In the genomic region with DNA sequence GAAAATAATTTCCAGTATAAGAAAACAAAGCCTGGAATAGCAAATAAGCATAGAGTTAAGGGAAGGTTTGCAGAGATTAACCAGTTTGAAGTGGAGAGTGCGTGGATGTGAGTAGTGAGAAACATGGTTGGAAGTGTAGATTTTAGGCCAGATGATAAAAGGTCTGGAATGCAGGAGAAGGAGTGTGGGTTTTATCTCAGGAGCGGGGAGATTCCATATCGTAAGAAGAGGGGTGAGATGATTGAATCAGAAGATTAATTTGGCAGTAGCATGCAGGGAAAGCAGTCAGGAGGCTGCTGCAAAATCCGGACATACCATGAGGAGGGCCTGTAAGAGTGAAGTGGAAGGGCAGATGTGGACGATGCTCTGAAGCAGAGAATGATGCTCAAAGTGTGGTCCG, we compare ENCODE assay signal across 18 cellular contexts.
"Had no signal": no experiment of that assay in that cellular context is flagged by ENCODE, and none has a peak within 500 bp of the region (broad histone marks: within the 10 kb centered on the region; RNA-seq: fewer than 3 reads in every experiment).

No MANE protein-coding gene starts in this region.

- H3K36me3 ChIP-seq: colonic mucosa, esophagus squamous epithelium, left ventricle myocardium inferior, lower lobe of right lung, neural progenitor cell, ovary, right atrium auricular region, sigmoid colon, tibial artery had no signal

- H3K9me3 ChIP-seq: colonic mucosa, esophagus squamous epithelium, left ventricle myocardium inferior, lower lobe of right lung, ovary, right atrium auricular region, sigmoid colon, tibial artery had no signal

- H3K4me1 ChIP-seq: colonic mucosa, neural progenitor cell, right atrium auricular region, sigmoid colon, tibial artery had no signal

- H3K27me3 ChIP-seq: colonic mucosa, esophagus squamous epithelium, foreskin keratinocyte, ovary, right atrium auricular region, sigmoid colon, tibial artery had no signal

- FAIRE-seq: keratinocyte had no signal

- DNase-seq: colonic mucosa; esophagus squamous epithelium; foreskin keratinocyte; immature natural killer cell; left ventricle myocardium inferior; lower lobe of right lung; midbrain; nucleus accumbens; ovary; sigmoid colon; stimulated activated CD4-positive, alpha-beta T cell treated with anti-CD3 and anti-CD28 coated beads, Interleukin-12 subunit alpha, Interleukin-12 subunit beta, amount 100 ng/mL, for 4 hours; stimulated activated naive CD8-positive, alpha-beta T cell treated with anti-CD3 and anti-CD28 coated beads, Interleukin-15, Interleukin-2, amounts not matched to agents 100 U/mL and 50 U/mL, for 24 hours; tibial artery had no signal

- H3K4me3 ChIP-seq: colonic mucosa, esophagus squamous epithelium, left ventricle myocardium inferior, lower lobe of right lung, neural progenitor cell, ovary, right atrium auricular region, sigmoid colon, skin epidermis, tibial artery had no signal

- H3K9ac ChIP-seq: neural progenitor cell had no signal

- H3K27ac ChIP-seq: colonic mucosa, esophagus squamous epithelium, foreskin keratinocyte, left ventricle myocardium inferior, lower lobe of right lung, neural progenitor cell, ovary, right atrium auricular region, sigmoid colon, skin epidermis, tibial artery had no signal

- ATAC-seq: foreskin keratinocyte; lower lobe of right lung; natural killer cell treated with Interleukin-12 subunit alpha and Interleukin-12 subunit beta and Interleukin-15 and Interleukin-18, amount 100 ng/mL, for 72 hours; stimulated activated naive CD8-positive, alpha-beta T cell treated with anti-CD3 and anti-CD28 coated beads, Interleukin-15, Interleukin-2, amounts not matched to agents 100 U/mL and 50 U/mL, for 24 hours had no signal
